ENCODE assay signal across 1 cellular context in genomic region chr19:42216653-42217521, GRCh38.
TF ChIP-seq lines count a peak whose summit lies in the region.

No MANE protein-coding gene starts in this region.

TF ChIP-seq in K562, 482 proteins besides CTCF, POLR2A, EP300 and RAD21 (continued from another document):
- TF ChIP-seq THRA (IDR thresholded peaks at IDR 0.05), result no peak
- no peak for TF ChIP-seq BACH1 (tag; IDR thresholded peaks at IDR 0.05)
- TF ChIP-seq SP1 (CRISPR knock-in tag; IDR thresholded peaks at IDR 0.05), result no peak
- TF ChIP-seq PTTG1 (tag; IDR thresholded peaks at IDR 0.05; ENCODE audit: low read depth), result no peak
- TF ChIP-seq NONO (IDR thresholded peaks at IDR 0.05; ENCODE audit: low read depth in 2 of 2, low read length in 1 of 2), result peak in 1 of 2 experiments; percentile 97; a peak in 2 of 4 replicates
- TF ChIP-seq TBP (optimal IDR thresholded peaks at IDR 0.05; ENCODE audit: low read depth, low read length), result no peak
- TF ChIP-seq ZFX (CRISPR knock-in tag; IDR thresholded peaks at IDR 0.05), result peak; percentile 50
- no peak for TF ChIP-seq ID3 (CRISPR knock-in tag; IDR thresholded peaks at IDR 0.05)
- TF ChIP-seq ID3 (tag; IDR thresholded peaks at IDR 0.05), result no peak
- no peak for TF ChIP-seq MECOM (CRISPR knock-in tag; IDR thresholded peaks at IDR 0.05)
- no peak for TF ChIP-seq PPARD (CRISPR knock-in tag; IDR thresholded peaks at IDR 0.05)
- TF ChIP-seq ZBTB43 (CRISPR knock-in tag; IDR thresholded peaks at IDR 0.05), result no peak
- peak in 1 of 2 experiments; percentile 75; a peak in 1 of 4 replicates for TF ChIP-seq BCLAF1 (IDR thresholded peaks at IDR 0.05; ENCODE audit: borderline replicate concordance in 1 of 2, control insufficient read depth in 1 of 2, low read depth in 2 of 2, low read length in 1 of 2)
- TF ChIP-seq ZBTB11 (CRISPR knock-in tag; IDR thresholded peaks at IDR 0.05), result no peak
- no peak for TF ChIP-seq STAT6 (CRISPR knock-in tag; IDR thresholded peaks at IDR 0.05)
- TF ChIP-seq CREM (IDR thresholded peaks at IDR 0.05; ENCODE audit: low read depth), result no peak
- TF ChIP-seq PRMT5 (CRISPR knock-in tag; IDR thresholded peaks at IDR 0.05), result no peak
- no peak for TF ChIP-seq ZNF41 (CRISPR knock-in tag; conservative IDR thresholded peaks at IDR 0.05)
- no peak for TF ChIP-seq FOXJ3 (CRISPR knock-in tag; IDR thresholded peaks at IDR 0.05)
- TF ChIP-seq ZNF212 (CRISPR knock-in tag; IDR thresholded peaks at IDR 0.05), result no peak
- no peak for TF ChIP-seq TEAD4 (IDR thresholded peaks at IDR 0.05; ENCODE audit: low read length)
- 0 out of 2 replicates have a peak, but pooled peaks have one; percentile 52 for TF ChIP-seq TEAD4 (CRISPR knock-in tag; IDR thresholded peaks at IDR 0.05; ENCODE audit: borderline replicate concordance)
- TF ChIP-seq HOMEZ (CRISPR knock-in tag; IDR thresholded peaks at IDR 0.05), result no peak
- no peak for TF ChIP-seq CEBPB (tag; IDR thresholded peaks at IDR 0.05)
- TF ChIP-seq HDAC2 (IDR thresholded peaks at IDR 0.05), result peak; percentile 40; the same call in 1 of the 2 replicates
- no peak for TF ChIP-seq MEF2A (IDR thresholded peaks at IDR 0.05; ENCODE audit: control insufficient read depth, low read depth, low read length)
- TF ChIP-seq ZNF830 (CRISPR knock-in tag; IDR thresholded peaks at IDR 0.05), result no peak
- TF ChIP-seq HMGN3 (IDR thresholded peaks at IDR 0.05; ENCODE audit: borderline replicate concordance, extremely low read depth, insufficient read length, low read depth, low read length), result peak; percentile 38
- no peak for TF ChIP-seq HNRNPL (IDR thresholded peaks at IDR 0.05; ENCODE audit: low read depth, low read length)
